Comparison of ENCODE assay signal across 33 cellular contexts in the genomic region with DNA sequence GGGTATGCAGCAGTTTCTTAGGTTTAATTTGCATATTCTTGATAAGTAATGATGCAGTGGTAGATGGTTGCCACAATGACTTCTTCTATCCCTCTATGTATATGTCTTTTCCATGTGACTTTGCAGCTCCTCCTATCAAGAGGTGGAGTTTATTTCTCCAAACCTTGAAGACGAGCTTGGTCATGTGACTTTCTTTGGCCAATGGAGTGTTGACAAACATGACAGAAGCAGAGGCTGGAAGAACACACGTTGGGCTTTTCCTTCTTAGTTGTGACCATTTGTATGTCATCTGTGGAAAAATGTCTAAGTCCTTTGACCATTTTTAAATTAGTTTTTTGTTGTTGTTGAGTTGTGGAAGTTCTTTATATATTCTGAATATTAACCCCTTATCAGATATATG. TPM values are rescaled to one million over a fixed set of nuclear protein-coding genes. Genes with fewer than 3 reads are reported as not detected.
"Had no signal": no experiment of that assay in that cellular context is flagged by ENCODE, and none has a peak within 500 bp of the region (broad histone marks: within the 10 kb centered on the region; RNA-seq: fewer than 3 reads in every experiment).

No MANE protein-coding gene starts in this region.

- H3K4me2 ChIP-seq: neural progenitor cell, smooth muscle cell had no signal

- H3K36me3 ChIP-seq: ovary, uterus had no signal

- H3K9ac ChIP-seq: neural progenitor cell, parathyroid adenoma had no signal

- DNase-seq: natural killer cell; occipital lobe; ovary; posterior cingulate gyrus; psoas muscle; right cardiac atrium; spleen; stimulated activated CD4-positive, alpha-beta T cell treated with anti-CD3 and anti-CD28 coated beads, Interleukin-12 subunit alpha, Interleukin-12 subunit beta, amount 100 ng/mL, for 4 hours; stimulated activated CD4-positive, alpha-beta T cell treated with anti-CD3 and anti-CD28 coated beads, Interleukin-1b, Interleukin-23, amount 100 ng/mL, for 48 hours; stimulated activated CD4-positive, alpha-beta T cell treated with anti-CD3 and anti-CD28 coated beads, Interleukin-4, amount 100 ng/mL, for 1 hour; stimulated activated CD4-positive, alpha-beta T cell treated with anti-CD3 and anti-CD28 coated beads, Interleukin-4, amount 100 ng/mL, for 4 hours; stimulated activated CD8-positive, alpha-beta memory T cell treated with anti-CD3 and anti-CD28 coated beads, Interleukin-4, amount 100 ng/mL, for 48 hours; stimulated activated naive CD4-positive, alpha-beta T cell; stimulated activated naive CD8-positive, alpha-beta T cell treated with anti-CD3 and anti-CD28 coated beads, Interleukin-15, amount 100 ng/mL, for 72 hours; stimulated activated naive CD8-positive, alpha-beta T cell treated with anti-CD3 and anti-CD28 coated beads, Interleukin-15, Interleukin-2, amounts not matched to agents 100 U/mL and 50 U/mL, for 24 hours; substantia nigra; testis; tibial artery; transverse colon; upper lobe of right lung; uterus had no signal

- H3K79me2 ChIP-seq: parathyroid adenoma had no signal

- ATAC-seq: natural killer cell; psoas muscle; right cardiac atrium; sciatic nerve; stimulated activated memory B cell treated with anti-CD40 and anti-IgM and Interleukin-4, amounts not matched to agents 10 μg/mL and 1 μg/mL and 100 μg/mL, for 72 hours; stimulated activated naive CD8-positive, alpha-beta T cell treated with anti-CD3 and anti-CD28 coated beads, Interleukin-15, amount 100 ng/mL, for 72 hours; stimulated activated naive CD8-positive, alpha-beta T cell treated with anti-CD3 and anti-CD28 coated beads, Interleukin-15, Interleukin-2, amounts not matched to agents 100 U/mL and 50 U/mL, for 24 hours; upper lobe of right lung had no signal

- H3K27ac ChIP-seq: neural progenitor cell, ovary, parathyroid adenoma, psoas muscle, skin epidermis, spleen, suprapubic skin, testis, tibial artery, transverse colon, upper lobe of right lung, uterus had no signal

- H3K27me3 ChIP-seq: neural progenitor cell, ovary, spleen, suprapubic skin, testis, tibial artery, transverse colon, upper lobe of right lung, uterus had no signal

- H3K4me3 ChIP-seq: neural progenitor cell, ovary, psoas muscle, skin epidermis, smooth muscle cell, spleen, suprapubic skin, testis, tibial artery, transverse colon, upper lobe of right lung, uterus had no signal

- H3K9me3 ChIP-seq: testis had no signal

- H3K4me1 ChIP-seq: neural progenitor cell, parathyroid adenoma, psoas muscle, spleen, suprapubic skin, testis, tibial artery, transverse colon, upper lobe of right lung, uterus had no signal

- H2AFZ ChIP-seq: neural progenitor cell, parathyroid adenoma had no signal

RNA-seq across cellular contexts. Expression of a gene that starts 47.5 kb away (rescaled TPM):
- total RNA-seq: occipital lobe, osteoblast, progenitor cell of endocrine pancreas, renal cortical epithelial cell, right cardiac atrium, smooth muscle cell, suprapubic skin, transverse colon had no signal
- polyA plus RNA-seq: neural cell, psoas muscle, right cardiac atrium, smooth muscle cell, urinary bladder had no signal

RNA-seq across cellular contexts. Expression of a gene that starts 56.2 kb away (rescaled TPM):
- total RNA-seq: progenitor cell of endocrine pancreas had no signal
- polyA plus RNA-seq: neural cell had no signal
